36 cellular contexts compared by ENCODE assay signal in the genomic region with DNA sequence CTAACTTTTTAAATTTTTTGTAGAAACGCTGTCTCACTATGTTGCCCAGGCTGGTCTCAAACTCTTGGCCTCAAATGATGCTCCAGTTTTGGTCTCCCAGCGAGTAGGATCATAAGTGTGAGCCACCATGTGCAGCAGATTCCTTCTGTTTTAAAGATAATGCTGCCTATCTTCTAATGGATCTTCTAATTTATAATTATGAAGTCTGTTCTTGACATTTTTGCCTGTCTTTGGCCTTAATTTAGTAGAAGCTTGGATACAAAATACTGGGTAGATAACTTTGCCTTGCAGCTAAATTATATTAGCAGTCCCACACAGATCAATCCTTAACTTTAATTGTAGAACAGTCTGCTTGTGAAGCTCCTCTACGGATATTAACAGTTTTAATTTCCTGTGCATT.
"Had no signal": no experiment of that assay in that cellular context is flagged by ENCODE, and none has a peak within 500 bp of the region (broad histone marks: within the 10 kb centered on the region; RNA-seq: fewer than 3 reads in every experiment).

No MANE protein-coding gene starts in this region.

- H3K4me2 ChIP-seq: KMS-11 had no signal

- DNase-seq: Karpas-422, Kasumi-1, KG1, MG63, MM.1S, MV-4-11, NCI-H1048, NCI-H1092, NCI-H1092 treated with DMSO at 0.1 percent for 48 hours, NCI-H1105, NCI-H1105 treated with DMSO at 0.1 percent for 48 hours, NCI-H1417, NCI-H1417 treated with DMSO at 0.1 percent for 48 hours, NCI-H1436, NCI-H1436 treated with DMSO at 0.1 percent for 48 hours, NCI-H146, NCI-H1694, NCI-H1694 treated with DMSO at 0.1 percent for 48 hours, NCI-H187, NCI-H187 treated with DMSO at 0.1 percent for 48 hours, NCI-H1930, NCI-H2029, NCI-H2029 treated with DMSO at 0.1 percent for 48 hours, NCI-H2081, NCI-H2081 treated with DMSO at 0.1 percent for 48 hours, NCI-H2107, NCI-H2171, NCI-H2171 treated with DMSO at 0.1 percent for 48 hours, NCI-H2227 treated with DMSO at 0.1 percent for 48 hours, NCI-H226, NCI-H345, NCI-H446, NCI-H446 treated with DMSO at 0.1 percent for 48 hours, NCI-H510A, NCI-H510A treated with DMSO at 0.1 percent for 48 hours had no signal

- H3K36me3 ChIP-seq: MG63 had no signal

- H3K27ac ChIP-seq: KMS-11 had no signal

- H3K27me3 ChIP-seq: MG63 had no signal

- H3K9ac ChIP-seq: KMS-11 had no signal

- H3K9me3 ChIP-seq: MG63 had no signal

- H3K4me3 ChIP-seq: MG63 had no signal
